In the genomic region with DNA sequence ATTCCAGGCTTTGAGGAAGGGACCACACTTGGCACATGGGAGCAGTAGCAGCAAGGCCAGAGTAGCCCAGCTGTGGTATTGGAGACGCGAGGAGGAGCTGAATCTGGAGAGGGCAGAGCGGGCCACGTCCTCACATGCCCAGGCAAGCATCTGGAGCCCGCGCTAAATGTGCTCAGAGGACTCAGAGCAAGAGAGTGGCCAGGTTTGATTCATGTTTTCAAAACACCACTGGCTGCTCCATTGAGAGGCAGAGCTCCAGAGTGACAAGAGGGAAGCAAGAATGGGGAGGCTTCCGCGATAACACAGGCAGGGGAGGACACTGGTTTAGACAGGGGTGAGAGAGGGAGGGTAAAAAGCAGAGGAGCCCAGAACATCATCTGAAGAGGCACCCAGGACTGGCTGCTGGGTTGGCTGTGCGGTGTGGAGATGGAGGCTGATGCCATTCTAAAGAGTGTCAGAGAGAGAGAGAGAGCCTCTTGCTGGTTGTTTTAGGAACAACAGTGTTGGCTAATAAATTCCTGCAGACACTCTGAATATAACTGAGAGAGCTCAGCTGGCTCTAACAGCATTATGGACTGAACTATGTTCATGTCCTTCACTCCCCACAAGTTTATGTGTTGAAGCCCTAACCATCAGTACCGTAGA, we compare ENCODE assay signal across 9 cellular contexts. TPM values are rescaled to one million over a fixed set of nuclear protein-coding genes. Genes with fewer than 3 reads are reported as not detected.
DNase-seq lines count a peak whose midpoint lies in the region; ATAC-seq and TF ChIP-seq lines count a peak whose summit lies in the region.
"Had no signal": no experiment of that assay in that cellular context is flagged by ENCODE, and none has a peak within 500 bp of the region (broad histone marks: within the 10 kb centered on the region; RNA-seq: fewer than 3 reads in every experiment).

No MANE protein-coding gene starts in this region.

- intact Hi-C loops in right lobe of liver (cut with DNase I) = no loop called here

- H3K27me3 ChIP-seq in right lobe of liver = no peaks in the 10 kb centered on the region

- ATAC-seq in GM18502 (IDR thresholded peaks at IDR 0.05; ENCODE audit: poor library complexity, unreplicated experiment) (peak; percentile 58), right lobe of liver (peak; percentile 68 to 96 (median 86)), HG03520 (IDR thresholded peaks at IDR 0.05; ENCODE audit: unreplicated experiment) (no peak)

- no peaks in the 10 kb centered on the region for H3K9me3 ChIP-seq in right lobe of liver

- TF ChIP-seq CTCF in chondrocyte (IDR thresholded peaks at IDR 0.05) (peak; percentile 80), right lobe of liver (IDR thresholded peaks at IDR 0.05) (peak in 3 of 4 donors; percentile 32 to 51 (median 50))

- no peaks in the 10 kb centered on the region for H3K4me1 ChIP-seq in right lobe of liver

- in situ Hi-C loops in ACHN (cut with HindIII; ENCODE audit: low pct_ligation_motif_present, low pct_unique_long_range_greater_than_20kb, low sequenced_read_pairs) = no loop called here

- peaks cover 10% of the 10 kb centered on the region for H3K9me3 Mint-ChIP-seq in chondrocyte (ENCODE audit: low read depth)
- H3K9me3 Mint-ChIP-seq: dendritic cell treated with granulocyte-macrophage colony-stimulating factor and Interleukin-4, amounts not matched to agents 40 ng/mL and 50 ng/mL, for 4 days had no signal

- H3K4me3 ChIP-seq in right lobe of liver = no peak overlapping the region

- peak; percentile 38 for DNase-seq in ACHN
- DNase-seq in NAMALWA (ENCODE audit: low spot score) = peak; percentile 47
- DNase-seq in chondrocyte (ENCODE audit: low spot score) = no peak
- DNase-seq in right lobe of liver = no peak
- no peak for DNase-seq in central memory CD4-positive, alpha-beta T cell
- DNase-seq in stimulated activated CD8-positive, alpha-beta memory T cell treated with anti-CD3 and anti-CD28 coated beads, Interleukin-4, amount 100 ng/mL, for 48 hours = no peak

- H3K4me1 Mint-ChIP-seq in chondrocyte (ENCODE audit: low read depth) = peaks cover 28% of the 10 kb centered on the region

- H3K36me3 Mint-ChIP-seq in chondrocyte (ENCODE audit: low read depth) = peaks cover 3% of the 10 kb centered on the region

- no peak for TF ChIP-seq POLR2A in right lobe of liver (IDR thresholded peaks at IDR 0.05)

- no peak overlapping the region for H3K27ac ChIP-seq in right lobe of liver

- no peak overlapping the region for H3K4me3 Mint-ChIP-seq in chondrocyte (ENCODE audit: unreplicated experiment)
- H3K4me3 Mint-ChIP-seq: dendritic cell treated with granulocyte-macrophage colony-stimulating factor and Interleukin-4, amounts not matched to agents 40 ng/mL and 50 ng/mL, for 4 days had no signal

- 87% methylated on average over 7 of the region's 10 CpGs for WGBS in right lobe of liver (ENCODE audit: insufficient coverage, low coverage, low lambda C conversion rate, missing lambda C conversion rate)

- no peaks in the 10 kb centered on the region for H3K36me3 ChIP-seq in right lobe of liver

- no peak overlapping the region for H3K27ac Mint-ChIP-seq in chondrocyte (ENCODE audit: unreplicated experiment)
- H3K27ac Mint-ChIP-seq: dendritic cell treated with granulocyte-macrophage colony-stimulating factor and Interleukin-4, amounts not matched to agents 40 ng/mL and 50 ng/mL, for 4 days had no signal

- no peaks in the 10 kb centered on the region for H3K27me3 Mint-ChIP-seq in chondrocyte (ENCODE audit: low read depth)
- H3K27me3 Mint-ChIP-seq: dendritic cell treated with granulocyte-macrophage colony-stimulating factor and Interleukin-4, amounts not matched to agents 40 ng/mL and 50 ng/mL, for 4 days had no signal

RNA-seq across cellular contexts. Expression of a gene that starts 32.3 kb away (rescaled TPM):
- total RNA-seq in chondrocyte (41.4 to 84.5 TPM (median 80.9 TPM) in 3 replicates), right lobe of liver (10 to 100 TPM; 34.3 to 71.0 (median 55.4) TPM)

Comparison
In these comparisons a context has a peak if more than half of its experiments do, and no peak if none do; other contexts are left out.
1. DNase-seq: peak in ACHN (single experiment) and NAMALWA (single experiment); none in chondrocyte (single experiment), right lobe of liver (0 of 3), central memory CD4-positive, alpha-beta T cell (single experiment) and stimulated activated CD8-positive, alpha-beta memory T cell treated with anti-CD3 and anti-CD28 coated beads, Interleukin-4, amount 100 ng/mL, for 48 hours (single experiment).